In the genomic region with DNA sequence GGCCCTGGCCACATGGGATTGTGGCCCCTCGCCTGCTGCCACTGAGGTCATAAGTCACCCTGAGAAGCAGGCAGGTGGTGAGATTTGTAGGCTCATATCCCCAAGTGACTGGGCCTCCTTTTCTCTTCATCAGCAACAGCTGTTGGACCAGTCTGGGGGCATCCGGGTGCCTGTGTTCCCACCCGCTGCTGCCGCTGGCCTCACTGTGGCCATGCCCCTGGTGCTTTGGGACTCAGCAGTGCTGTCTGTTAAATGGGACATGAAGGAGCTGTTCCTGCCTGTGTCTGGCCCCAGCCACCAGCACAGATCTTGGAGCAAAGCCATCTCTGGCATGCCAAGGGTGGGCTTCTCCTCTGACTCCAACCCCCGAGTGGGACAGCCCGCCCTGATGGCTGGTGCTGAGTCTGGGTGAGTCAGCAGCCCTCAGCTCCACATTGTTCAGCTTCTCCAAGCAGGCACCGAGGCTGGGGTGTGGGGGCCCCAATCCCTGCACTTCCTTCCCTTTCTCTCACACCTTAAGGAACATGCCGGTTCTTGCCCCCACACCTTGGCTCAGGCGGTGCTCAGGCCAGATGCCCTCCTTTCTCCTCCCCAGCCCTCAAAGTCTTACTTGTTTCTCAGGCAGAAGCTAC, we compare ENCODE assay signal across 18 cellular contexts.
"Had no signal": no experiment of that assay in that cellular context is flagged by ENCODE, and none has a peak within 500 bp of the region (broad histone marks: within the 10 kb centered on the region; RNA-seq: fewer than 3 reads in every experiment).

No MANE protein-coding gene starts in this region.

- DNase-seq: activated CD4-positive, alpha-beta T cell treated with anti-CD3 and anti-CD28 coated beads, Interleukin-2, amount 50 U/mL, for 48 hours; activated CD4-positive, CD25-positive, alpha-beta regulatory T cell treated with anti-CD3 and anti-CD28 coated beads, Interleukin-2, amount 50 U/mL, for 72 hours; activated effector memory CD4-positive, alpha-beta T cell treated with Interleukin-2 at 50 U/mL for 16 hours; activated naive CD4-positive, alpha-beta T cell treated with anti-CD3 and anti-CD28 coated beads, Interleukin-2, amount 50 U/mL, for 16 hours; activated T-cell treated with anti-CD3 and anti-CD28 coated beads, Interleukin-2, amount 50 U/mL, for 4 hours; dorsolateral prefrontal cortex; natural killer cell; posterior cingulate gyrus; retina; stimulated activated CD4-positive, alpha-beta T cell treated with anti-CD3 and anti-CD28 coated beads, Interleukin-4, amount 100 ng/mL, for 1 hour; stimulated activated naive CD4-positive, alpha-beta T cell; T-helper 9 cell; tibial artery; uterus had no signal

- H3K27ac ChIP-seq: cardiac muscle cell, dorsolateral prefrontal cortex, tibial artery, uterus had no signal

- H3K27me3 ChIP-seq: cardiac muscle cell, dorsolateral prefrontal cortex, tibial artery, uterus had no signal

- FAIRE-seq: islet of Langerhans had no signal

- H3K9me3 Mint-ChIP-seq: activated T-cell treated with anti-CD3 and anti-CD28 coated beads, Interleukin-2, amount 50 U/mL, for 4 hours; memory B cell; natural killer cell had no signal

- H3K27ac Mint-ChIP-seq: memory B cell, natural killer cell had no signal

- H3K9me3 ChIP-seq: tibial artery, uterus had no signal

- H3K36me3 Mint-ChIP-seq: memory B cell, natural killer cell had no signal

- ATAC-seq: activated T-cell treated with anti-CD3 and anti-CD28 coated beads, Interleukin-2, amount 50 U/mL, for 4 hours; left lobe of liver; natural killer cell had no signal

- H3K36me3 ChIP-seq: cardiac muscle cell, tibial artery, uterus had no signal

- H3K4me3 ChIP-seq: cardiac muscle cell, dorsolateral prefrontal cortex, tibial artery, uterus had no signal

- H3K4me3 Mint-ChIP-seq: activated T-cell treated with anti-CD3 and anti-CD28 coated beads, Interleukin-2, amount 50 U/mL, for 4 hours; memory B cell; natural killer cell had no signal

- H3K4me1 Mint-ChIP-seq: memory B cell, natural killer cell had no signal
